20 cellular contexts compared by ENCODE assay signal in the genomic region with DNA sequence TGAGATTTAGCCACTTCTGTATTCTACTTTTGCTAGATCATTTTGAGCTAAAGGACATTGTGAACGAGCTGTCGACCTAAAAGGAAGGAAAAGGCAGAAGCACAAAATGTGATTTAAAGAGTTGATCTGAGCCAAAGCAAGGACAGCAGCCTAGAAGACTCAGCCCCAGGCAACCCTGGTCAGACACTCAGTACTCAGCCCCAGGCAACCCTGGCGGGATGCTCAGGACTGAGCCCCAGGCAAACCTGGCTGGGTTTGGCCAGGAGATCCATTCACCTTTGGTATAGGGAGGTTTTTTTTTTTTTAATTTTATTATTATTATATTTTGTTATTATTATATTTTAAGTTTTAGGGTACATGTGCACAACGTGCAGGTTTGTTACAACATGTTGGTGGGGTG. TPM values are rescaled to one million over a fixed set of nuclear protein-coding genes. Genes with fewer than 3 reads are reported as not detected.
DNase-seq lines count a peak whose midpoint lies in the region; ATAC-seq lines count a peak whose summit lies in the region.
"Had no signal": no experiment of that assay in that cellular context is flagged by ENCODE, and none has a peak within 500 bp of the region (broad histone marks: within the 10 kb centered on the region; RNA-seq: fewer than 3 reads in every experiment).

No MANE protein-coding gene starts in this region.

- no peak overlapping the region for H3K18ac ChIP-seq in trophoblast cell (ENCODE audit: low read length)

- H4K91ac ChIP-seq in trophoblast cell (ENCODE audit: low read depth, low read length) = peak overlapping the region; percentile 15

- H3K4me3 ChIP-seq in trophoblast cell (ENCODE audit: low read depth, low read length) = no peak overlapping the region
- H3K4me3 ChIP-seq: A549 had no signal

- H3K9me3 ChIP-seq in KOPT-K1 (ENCODE audit: insufficient read depth, low read length, poor library complexity, severe bottlenecking) = no peaks in the 10 kb centered on the region
- no peaks in the 10 kb centered on the region for H3K9me3 ChIP-seq in trophoblast cell (ENCODE audit: insufficient read depth, low read depth, low read length)
- H3K9me3 ChIP-seq: A549 had no signal

- H3K23ac ChIP-seq in trophoblast cell (ENCODE audit: low read length) = no peak overlapping the region

- no peak overlapping the region for H2BK5ac ChIP-seq in trophoblast cell (ENCODE audit: low read depth, low read length, poor library complexity)

- H2AK5ac ChIP-seq in trophoblast cell (ENCODE audit: low read length) = no peak overlapping the region

- H3K36me3 ChIP-seq in KOPT-K1 (ENCODE audit: insufficient read depth, low read length) = peaks cover 23% of the 10 kb centered on the region
- H3K36me3 ChIP-seq in trophoblast cell (ENCODE audit: control insufficient read depth in 1 of 2, insufficient read depth in 2 of 2, low read length in 2 of 2) = no peaks in the 10 kb centered on the region

- no peak overlapping the region for H3K4ac ChIP-seq in trophoblast cell (ENCODE audit: low read depth, low read length)

- H3K79me2 ChIP-seq in trophoblast cell (ENCODE audit: control insufficient read depth, insufficient read depth, low read length, poor library complexity) = peaks cover 2% of the 10 kb centered on the region

- no peak overlapping the region for H3K4me2 ChIP-seq in trophoblast cell (ENCODE audit: low read length)
- H3K4me2 ChIP-seq: A549 had no signal

- no peak overlapping the region for H4K8ac ChIP-seq in trophoblast cell (ENCODE audit: low read depth, low read length)

- peak overlapping the region; percentile 39 for H2BK120ac ChIP-seq in trophoblast cell (ENCODE audit: insufficient read depth, low read length, poor library complexity)

- H4K12ac ChIP-seq in trophoblast cell (ENCODE audit: low read depth, low read length) = no peak overlapping the region

- no peak overlapping the region for H3K9ac ChIP-seq in trophoblast cell (ENCODE audit: low read length)

- H3K27me3 Mint-ChIP-seq in activated naive CD4-positive, alpha-beta T cell treated with anti-CD3 and anti-CD28 coated beads, Interleukin-2, amount 50 U/mL, for 24 hours = peaks cover 9% of the 10 kb centered on the region
- peaks cover 18% of the 10 kb centered on the region for H3K27me3 Mint-ChIP-seq in activated naive CD4-positive, alpha-beta T cell treated with anti-CD3 and anti-CD28 coated beads, Interleukin-2, amount 10 ng/mL, durations not matched to agents 7 days and 5 days
- H3K27me3 Mint-ChIP-seq in stimulated activated naive CD8-positive, alpha-beta T cell treated with anti-CD3 and anti-CD28 coated beads, Interleukin-15, amount 100 ng/mL, for 72 hours = peaks cover 22% of the 10 kb centered on the region

- H3K4me3 Mint-ChIP-seq in activated naive CD4-positive, alpha-beta T cell treated with anti-CD3 and anti-CD28 coated beads, Interleukin-2, amount 50 U/mL, for 24 hours = no peak overlapping the region
- H3K4me3 Mint-ChIP-seq in activated naive CD4-positive, alpha-beta T cell treated with anti-CD3 and anti-CD28 coated beads, Interleukin-2, amount 10 ng/mL, durations not matched to agents 7 days and 5 days = no peak overlapping the region
- no peak overlapping the region for H3K4me3 Mint-ChIP-seq in stimulated activated naive CD8-positive, alpha-beta T cell treated with anti-CD3 and anti-CD28 coated beads, Interleukin-15, amount 100 ng/mL, for 72 hours
- H3K4me3 Mint-ChIP-seq: CD4-positive, CD25-positive, alpha-beta regulatory T cell; H9; IgD-negative memory B cell had no signal

- peaks cover 14% of the 10 kb centered on the region for H3K79me1 ChIP-seq in trophoblast cell (ENCODE audit: low read length)

- no peaks in the 10 kb centered on the region for H3K9me3 Mint-ChIP-seq in activated naive CD4-positive, alpha-beta T cell treated with anti-CD3 and anti-CD28 coated beads, Interleukin-2, amount 50 U/mL, for 24 hours
- H3K9me3 Mint-ChIP-seq in activated naive CD4-positive, alpha-beta T cell treated with anti-CD3 and anti-CD28 coated beads, Interleukin-2, amount 10 ng/mL, durations not matched to agents 7 days and 5 days = no peaks in the 10 kb centered on the region
- H3K9me3 Mint-ChIP-seq in stimulated activated naive CD8-positive, alpha-beta T cell treated with anti-CD3 and anti-CD28 coated beads, Interleukin-15, amount 100 ng/mL, for 72 hours = no peaks in the 10 kb centered on the region
- H3K9me3 Mint-ChIP-seq: H9, IgD-negative memory B cell had no signal

- H2BK12ac ChIP-seq in trophoblast cell (ENCODE audit: low read length) = no peak overlapping the region

- H3K27ac Mint-ChIP-seq in activated naive CD4-positive, alpha-beta T cell treated with anti-CD3 and anti-CD28 coated beads, Interleukin-2, amount 50 U/mL, for 24 hours = peak overlapping the region; percentile 26
- no peak overlapping the region for H3K27ac Mint-ChIP-seq in activated naive CD4-positive, alpha-beta T cell treated with anti-CD3 and anti-CD28 coated beads, Interleukin-2, amount 10 ng/mL, durations not matched to agents 7 days and 5 days
- H3K27ac Mint-ChIP-seq in stimulated activated naive CD8-positive, alpha-beta T cell treated with anti-CD3 and anti-CD28 coated beads, Interleukin-15, amount 100 ng/mL, for 72 hours = no peak overlapping the region
- H3K27ac Mint-ChIP-seq: CD4-positive, CD25-positive, alpha-beta regulatory T cell; H9; IgD-negative memory B cell had no signal

- peaks cover 17 to 25% of the 10 kb centered on the region in 2 experiments for H3K4me1 ChIP-seq in trophoblast cell (ENCODE audit: control insufficient read depth in 1 of 2, insufficient read depth in 2 of 2, low read length in 2 of 2)
- H3K4me1 ChIP-seq: A549 had no signal

- no peak for ATAC-seq in stimulated activated naive CD8-positive, alpha-beta T cell treated with anti-CD3 and anti-CD28 coated beads, Interleukin-15, amount 100 ng/mL, for 72 hours
- ATAC-seq: A549, HepG2 had no signal

- no CpG with 5 or more reads among the region's 4 CpGs for WGBS in trophoblast cell (ENCODE audit: extremely low coverage, insufficient coverage, insufficient read length)

- no peak overlapping the region for H3K14ac ChIP-seq in trophoblast cell (ENCODE audit: low read length)

- no peaks in the 10 kb centered on the region for H3K27me3 ChIP-seq in trophoblast cell (ENCODE audit: insufficient read depth, low read length)

- no peaks in the 10 kb centered on the region for H3K36me3 Mint-ChIP-seq in activated naive CD4-positive, alpha-beta T cell treated with anti-CD3 and anti-CD28 coated beads, Interleukin-2, amount 50 U/mL, for 24 hours
- no peaks in the 10 kb centered on the region for H3K36me3 Mint-ChIP-seq in activated naive CD4-positive, alpha-beta T cell treated with anti-CD3 and anti-CD28 coated beads, Interleukin-2, amount 10 ng/mL, durations not matched to agents 7 days and 5 days
- H3K36me3 Mint-ChIP-seq: CD4-positive, CD25-positive, alpha-beta regulatory T cell; CD8-positive, alpha-beta memory T cell; IgD-negative memory B cell had no signal

- no peak overlapping the region for H2AFZ ChIP-seq in trophoblast cell (ENCODE audit: insufficient read depth, low read length, poor library complexity)

- DNase-seq in activated naive CD4-positive, alpha-beta T cell treated with anti-CD3 and anti-CD28 coated beads, Interleukin-2, amount 10 ng/mL, durations not matched to agents 7 days and 5 days = no peak
- DNase-seq in trophoblast cell (peak; percentile 66 to 77), NCI-H510A treated with DMSO at 0.1 percent for 48 hours (lab: John Stamatoyannopoulos, UW) (no peak), GDM1 (lab: John Stamatoyannopoulos, UW) (no peak)
- DNase-seq in stimulated activated naive CD8-positive, alpha-beta T cell treated with anti-CD3 and anti-CD28 coated beads, Interleukin-15, amount 100 ng/mL, for 72 hours = no peak
- DNase-seq: C1 segment of cervical spinal cord; CD4-positive, CD25-positive, alpha-beta regulatory T cell; COR-L47; DMS 273 treated with DMSO at 0.1 percent for 48 hours; DMS53; DND-41; EL; H9 had no signal

- CTCF ChIA-PET in activated naive CD4-positive, alpha-beta T cell treated with anti-CD3 and anti-CD28 coated beads, Interleukin-2, amount 10 ng/mL, durations not matched to agents 7 days and 5 days (lab: Charles Lee) = no interaction called here

- H3K4me1 Mint-ChIP-seq in activated naive CD4-positive, alpha-beta T cell treated with anti-CD3 and anti-CD28 coated beads, Interleukin-2, amount 50 U/mL, for 24 hours = no peaks in the 10 kb centered on the region
- H3K4me1 Mint-ChIP-seq in activated naive CD4-positive, alpha-beta T cell treated with anti-CD3 and anti-CD28 coated beads, Interleukin-2, amount 10 ng/mL, durations not matched to agents 7 days and 5 days = no peaks in the 10 kb centered on the region
- H3K4me1 Mint-ChIP-seq in stimulated activated naive CD8-positive, alpha-beta T cell treated with anti-CD3 and anti-CD28 coated beads, Interleukin-15, amount 100 ng/mL, for 72 hours = peaks cover 16% of the 10 kb centered on the region
- H3K4me1 Mint-ChIP-seq: IgD-negative memory B cell had no signal

- H3K27ac ChIP-seq in KOPT-K1 (ENCODE audit: low read depth, low read length, poor library complexity, severe bottlenecking) (peak overlapping the region; percentile 98), trophoblast cell (ENCODE audit: low read depth, low read length) (no peak overlapping the region)
- H3K27ac ChIP-seq: 22Rv1, A549 had no signal

RNA-seq across cellular contexts. Expression of gene PXDN, which starts 34.3 kb away (rescaled TPM):
- polyA plus RNA-seq in trophoblast cell (2013) = 194 and 203 TPM in 2 replicates
- polyA plus RNA-seq: CD4-positive, CD25-positive, alpha-beta regulatory T cell; HepG2 had no signal

Comparison
In these comparisons a context has a peak if more than half of its experiments do, and no peak if none do; other contexts are left out.
1. DNase-seq: peak in trophoblast cell (2 of 2); none in activated naive CD4-positive, alpha-beta T cell treated with anti-CD3 and anti-CD28 coated beads, Interleukin-2, amount 10 ng/mL, durations not matched to agents 7 days and 5 days (single experiment), NCI-H510A treated with DMSO at 0.1 percent for 48 hours (single experiment), GDM1 (single experiment) and stimulated activated naive CD8-positive, alpha-beta T cell treated with anti-CD3 and anti-CD28 coated beads, Interleukin-15, amount 100 ng/mL, for 72 hours (0 of 2).